In the genomic region with DNA sequence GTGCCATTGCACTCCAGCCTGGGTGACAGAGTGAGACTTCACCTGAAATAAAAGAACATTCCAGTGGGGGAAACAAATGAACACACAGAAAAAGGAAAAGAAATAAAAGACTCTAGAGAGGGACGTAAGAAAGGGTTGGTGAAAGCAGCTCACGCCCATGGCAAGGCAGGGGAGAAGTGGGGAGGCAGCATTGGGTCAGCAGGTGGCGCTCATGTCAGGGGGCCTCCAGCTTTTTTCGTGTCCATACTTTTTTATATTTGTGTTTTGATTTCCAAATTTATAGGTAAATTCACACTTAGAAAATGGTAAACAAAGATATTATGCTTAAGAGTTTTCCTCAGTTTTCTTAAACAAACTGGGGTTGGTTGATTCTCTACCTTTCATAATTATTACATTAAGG, we compare ENCODE assay signal across 1 cellular context.
TF ChIP-seq lines count a peak whose summit lies in the region.

No MANE protein-coding gene starts in this region.

TF ChIP-seq in H1, 55 proteins besides CTCF, POLR2A, EP300 and RAD21:
- TF ChIP-seq NRF1 (IDR thresholded peaks at IDR 0.05; ENCODE audit: low read depth, low read length) (no peak), FOSL1 (IDR thresholded peaks at IDR 0.05; ENCODE audit: insufficient read depth, low read depth, low read length) (no peak), HDAC2 (IDR thresholded peaks at IDR 0.05; ENCODE audit: borderline replicate concordance in 1 of 2, low read depth in 2 of 2, low read length in 2 of 2) (no peak), KDM4A (IDR thresholded peaks at IDR 0.05; ENCODE audit: low read depth, low read length, severe bottlenecking) (no peak), SIRT6 (IDR thresholded peaks at IDR 0.05; ENCODE audit: low read length) (no peak), SUZ12 (IDR thresholded peaks at IDR 0.05; ENCODE audit: low read length) (no peak), PHF8 (conservative IDR thresholded peaks at IDR 0.05; ENCODE audit: low read depth, low read length) (no peak)
